12 cellular contexts compared by ENCODE assay signal in the genomic region with DNA sequence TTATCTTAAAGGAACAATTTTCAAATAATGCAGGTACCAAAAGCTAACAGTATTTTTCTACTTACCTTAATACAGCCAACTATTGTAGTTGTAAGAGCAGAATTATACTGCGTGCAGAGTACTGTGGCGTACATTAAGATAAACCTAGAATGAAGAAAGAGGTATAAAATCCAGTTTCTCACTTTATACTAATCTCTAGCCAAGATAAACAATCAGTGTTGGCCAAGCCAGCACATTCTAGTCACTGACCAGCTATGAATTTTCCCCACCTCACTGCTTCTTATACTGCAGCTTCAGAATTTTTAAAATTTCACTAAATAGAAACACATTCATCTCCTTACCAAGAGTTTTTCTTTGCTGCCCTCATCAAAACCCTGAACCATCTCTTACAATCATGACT. TPM values are rescaled to one million over a fixed set of nuclear protein-coding genes. Genes with fewer than 3 reads are reported as not detected.
A peak's percentile ranks its signal among the peaks of the same experiment; 100 is the strongest.
DNase-seq lines count a peak whose midpoint lies in the region; ATAC-seq and TF ChIP-seq lines count a peak whose summit lies in the region.
"Had no signal": no experiment of that assay in that cellular context is flagged by ENCODE, and none has a peak within 500 bp of the region (broad histone marks: within the 10 kb centered on the region; RNA-seq: fewer than 3 reads in every experiment).

No MANE protein-coding gene starts in this region.

- H3K27me3 ChIP-seq in left lung: no peaks in the 10 kb centered on the region
- H3K27me3 ChIP-seq in subcutaneous abdominal adipose tissue (ENCODE audit: control insufficient read depth in 5 of 5, insufficient read depth in 4 of 5, low read length in 5 of 5): no peaks in the 10 kb centered on the region
- H3K27me3 ChIP-seq in testis: no peaks in the 10 kb centered on the region
- no peaks in the 10 kb centered on the region for H3K27me3 ChIP-seq in MM.1S (replicated peaks; ENCODE audit: insufficient read depth, low read length)

- TF ChIP-seq POLR2A in erythroblast (IDR thresholded peaks at IDR 0.05; ENCODE audit: low read length): no peak
- TF ChIP-seq POLR2A in testis (IDR thresholded peaks at IDR 0.05): no peak

- no peak overlapping the region for H2AFZ ChIP-seq in MM.1S (ENCODE audit: low read length)
- H2AFZ ChIP-seq: GM23338 had no signal

- DNase-seq in NCI-H226 (peak; percentile 42), choroid plexus epithelial cell (ENCODE audit: low read depth) (peak; percentile 73), left lung (no peak), erythroblast (lab: John Stamatoyannopoulos, UW) (no peak), testis (no peak), MM.1S (no peak)
- DNase-seq: activated CD8-positive, alpha-beta memory T cell treated with anti-CD3 and anti-CD28 coated beads, Interleukin-2, amount 10 ng/mL, durations not matched to agents 7 days and 5 days; activated naive CD4-positive, alpha-beta T cell treated with anti-CD3 and anti-CD28 coated beads, Interleukin-2, amount 10 ng/mL, durations not matched to agents 7 days and 5 days; NCI-H1417 had no signal

- no peak overlapping the region for H3K4me3 ChIP-seq in choroid plexus epithelial cell (ENCODE audit: low read depth, low read length)
- no peak overlapping the region for H3K4me3 ChIP-seq in left lung
- no peak overlapping the region for H3K4me3 ChIP-seq in subcutaneous abdominal adipose tissue (ENCODE audit: low read depth in 1 of 5, low read length in 5 of 5)
- H3K4me3 ChIP-seq in testis: no peak overlapping the region
- H3K4me3 ChIP-seq in MM.1S (ENCODE audit: low read length): no peak overlapping the region
- H3K4me3 ChIP-seq: GM23338 had no signal

- TF ChIP-seq CTCF in choroid plexus epithelial cell (conservative IDR thresholded peaks at IDR 0.05; ENCODE audit: low read depth, low read length) (no peak), left lung (IDR thresholded peaks at IDR 0.05) (no peak), testis (IDR thresholded peaks at IDR 0.05) (no peak), MM.1S (IDR thresholded peaks at IDR 0.05; ENCODE audit: low read length) (no peak)

- H3F3A ChIP-seq in MM.1S (ENCODE audit: insufficient read depth, low read length): peaks cover 16% of the 10 kb centered on the region

- no peaks in the 10 kb centered on the region for H3K9me2 ChIP-seq in MM.1S (replicated peaks; ENCODE audit: insufficient read depth, low read length)

- H3K79me2 ChIP-seq in MM.1S (ENCODE audit: low read length): peaks cover 14% of the 10 kb centered on the region

- H3K27ac ChIP-seq in left lung: peak overlapping the region in 1 of 2 donors; percentile 15
- peak overlapping the region; percentile 21 for H3K27ac ChIP-seq in subcutaneous abdominal adipose tissue (ENCODE audit: low read depth, low read length)
- H3K27ac ChIP-seq in testis: peak overlapping the region in 1 of 2 donors; percentile 1
- H3K27ac ChIP-seq in MM.1S (ENCODE audit: low read length): no peak overlapping the region

- 58 to 74% methylated on average over 2 of the region's 2 CpGs for WGBS in testis, 2 donors

- ATAC-seq in left lung: peak; percentile 21
- no peak for ATAC-seq in GM21360 (IDR thresholded peaks at IDR 0.05; ENCODE audit: unreplicated experiment)
- ATAC-seq: activated CD8-positive, alpha-beta memory T cell treated with anti-CD3 and anti-CD28 coated beads, Interleukin-2, amount 10 ng/mL, durations not matched to agents 7 days and 5 days had no signal

- H3K4me1 ChIP-seq in left lung: no peaks in the 10 kb centered on the region
- H3K4me1 ChIP-seq in subcutaneous abdominal adipose tissue (ENCODE audit: control insufficient read depth in 5 of 5, insufficient read depth in 5 of 5, low read length in 5 of 5): peaks cover 0 to 15% (median 0%) of the 10 kb centered on the region in 5 donors
- H3K4me1 ChIP-seq in testis: no peaks in the 10 kb centered on the region
- H3K4me1 ChIP-seq in MM.1S (ENCODE audit: low read length): peaks cover 26% of the 10 kb centered on the region

- no peaks in the 10 kb centered on the region for H4K20me1 ChIP-seq in MM.1S (ENCODE audit: insufficient read depth, low read length)

- H3K9me3 ChIP-seq in left lung (no peaks in the 10 kb centered on the region), subcutaneous abdominal adipose tissue (ENCODE audit: control insufficient read depth in 5 of 5, low read length in 5 of 5) (no peaks in the 10 kb centered on the region), testis (no peaks in the 10 kb centered on the region), MM.1S (replicated peaks; ENCODE audit: insufficient read depth, low read length) (no peaks in the 10 kb centered on the region)

- H3K9ac ChIP-seq in subcutaneous abdominal adipose tissue (ENCODE audit: low read length in 5 of 5): no peak overlapping the region
- no peak overlapping the region for H3K9ac ChIP-seq in MM.1S (ENCODE audit: low read length)

- H3K36me3 ChIP-seq in left lung (peaks cover 0 to 27% of the 10 kb centered on the region in 2 donors), subcutaneous abdominal adipose tissue (ENCODE audit: control insufficient read depth in 5 of 5, insufficient read depth in 5 of 5, low read length in 5 of 5) (peaks cover 20 to 34% (median 25%) of the 10 kb centered on the region in 5 donors), testis (ENCODE audit: low read depth, missing control alignments) (no peaks in the 10 kb centered on the region), MM.1S (replicated peaks; ENCODE audit: insufficient read depth, low read length) (peaks cover 6% of the 10 kb centered on the region)

- intact Hi-C loops in left lung (cut with DNase I) (no loop called here), testis (cut with DNase I; ENCODE audit: low total_unique reads) (no loop called here)

- no peak overlapping the region for H3K4me2 ChIP-seq in MM.1S (ENCODE audit: low read depth, low read length)
- H3K4me2 ChIP-seq: GM23338 had no signal

RNA-seq across cellular contexts. Expression of a gene that starts 33.6 kb away (rescaled TPM):
- 10 to 100 TPM in 1 of 2 donors, 1 to 10 TPM in 1; 9.2 to 10.9 TPM for total RNA-seq in left lung
- total RNA-seq in testis: 10 to 100 TPM; 15.5 to 17.2 TPM
- 11.3 TPM for polyA plus RNA-seq in testis (ENCODE audit: insufficient read depth, low read depth, low replicate concordance)

Comparison
In these comparisons a context has a peak if more than half of its experiments do, and no peak if none do; other contexts are left out.
1. DNase-seq: peak in NCI-H226 (single experiment) and choroid plexus epithelial cell (single experiment); none in left lung (0 of 2), erythroblast (0 of 2), testis (single experiment) and MM.1S (single experiment).